ENCODE assay signal across 23 cellular contexts in genomic region chr2:84649487-84650142, GRCh38.
DNase-seq lines count a peak whose midpoint lies in the region; ATAC-seq and TF ChIP-seq lines count a peak whose summit lies in the region.
"Had no signal": no experiment of that assay in that cellular context is flagged by ENCODE, and none has a peak within 500 bp of the region (broad histone marks: within the 10 kb centered on the region; RNA-seq: fewer than 3 reads in every experiment).

No MANE protein-coding gene starts in this region.

- no peak for DNase-seq in heart left ventricle
- DNase-seq in right cardiac atrium, result no peak
- no peak for DNase-seq in T-helper 2 cell treated with Interferon-gamma antibody and Interleukin-4, amounts not matched to agents 5 μg/mL and 100 μg/mL, for 36 hours (ENCODE audit: low spot score)
- DNase-seq in central memory CD4-positive, alpha-beta T cell, result peak; percentile 10
- no peak for DNase-seq in stimulated activated naive CD8-positive, alpha-beta T cell treated with anti-CD3 and anti-CD28 coated beads, Interleukin-15, amount 100 ng/mL, for 72 hours
- no peak for DNase-seq in HUDEP-2 (lab: John Stamatoyannopoulos, UW; ENCODE audit: unreplicated experiment in 76 of 76)
- no peak for DNase-seq in HK-2 (ENCODE audit: unreplicated experiment)
- DNase-seq: activated CD4-positive, alpha-beta T cell treated with anti-CD3 and anti-CD28 coated beads, Interleukin-2, amount 50 U/mL, for 48 hours; cortex of kidney; DMS79; glutamatergic neuron; NCI-H1105; NCI-H2081; NCI-H510A; SJCRH30; small intestine; stimulated activated CD4-positive, alpha-beta T cell treated with anti-CD3 and anti-CD28 coated beads, Interleukin-2, amount 100 ng/mL, for 24 hours; T-helper 17 cell had no signal

- H3K27me3 Mint-ChIP-seq in T-helper 2 cell treated with Interferon-gamma antibody and Interleukin-4, amounts not matched to agents 5 μg/mL and 100 μg/mL, for 36 hours (ENCODE audit: low read depth), result no peaks in the 10 kb centered on the region
- no peaks in the 10 kb centered on the region for H3K27me3 Mint-ChIP-seq in stimulated activated naive CD8-positive, alpha-beta T cell treated with anti-CD3 and anti-CD28 coated beads, Interleukin-15, amount 100 ng/mL, for 72 hours
- H3K27me3 Mint-ChIP-seq: T-helper 17 cell had no signal

- H3K27ac ChIP-seq in heart left ventricle, result peak overlapping the region in 4 of 12 donors; percentile 2 to 58 (median 18)
- no peak overlapping the region for H3K27ac ChIP-seq in right cardiac atrium (ENCODE audit: low read length)
- H3K27ac ChIP-seq: breast epithelium, HL-60, SJCRH30, thoracic aorta, vagina had no signal

- WGBS in heart left ventricle, 4 donors, result 42 to 57% (median 51%) methylated on average over 2 of the region's 2 CpGs
- WGBS in right cardiac atrium, result 56% methylated on average over 2 of the region's 2 CpGs

- no peaks in the 10 kb centered on the region for H3K36me3 ChIP-seq in heart left ventricle
- H3K36me3 ChIP-seq: SJCRH30, thoracic aorta, vagina had no signal

- H3K9me3 ChIP-seq in heart left ventricle (no peaks in the 10 kb centered on the region), right cardiac atrium (ENCODE audit: control insufficient read depth, low read length) (no peaks in the 10 kb centered on the region)
- H3K9me3 ChIP-seq: SJCRH30, thoracic aorta, vagina had no signal

- peaks cover 5% of the 10 kb centered on the region for H3K9me3 Mint-ChIP-seq in T-helper 2 cell treated with Interferon-gamma antibody and Interleukin-4, amounts not matched to agents 5 μg/mL and 100 μg/mL, for 36 hours
- peaks cover 0 to 13% of the 10 kb centered on the region in 2 donors for H3K9me3 Mint-ChIP-seq in stimulated activated naive CD8-positive, alpha-beta T cell treated with anti-CD3 and anti-CD28 coated beads, Interleukin-15, amount 100 ng/mL, for 72 hours
- H3K9me3 Mint-ChIP-seq: stimulated activated effector memory CD8-positive, alpha-beta T cell treated with anti-CD3 and anti-CD28 coated beads, Interleukin-12 subunit alpha, Interleukin-12 subunit beta, amount 100 ng/mL, for 72 hours had no signal

- H3K4me1 Mint-ChIP-seq in T-helper 2 cell treated with Interferon-gamma antibody and Interleukin-4, amounts not matched to agents 5 μg/mL and 100 μg/mL, for 36 hours (ENCODE audit: low read depth), result peaks cover 61% of the 10 kb centered on the region
- H3K4me1 Mint-ChIP-seq in stimulated activated naive CD8-positive, alpha-beta T cell treated with anti-CD3 and anti-CD28 coated beads, Interleukin-15, amount 100 ng/mL, for 72 hours, result peaks cover 85% of the 10 kb centered on the region

- ATAC-seq in heart left ventricle, result peak; percentile 78 to 91 (median 82)
- ATAC-seq in right cardiac atrium, result no peak
- no peak for ATAC-seq in stimulated activated naive CD8-positive, alpha-beta T cell treated with anti-CD3 and anti-CD28 coated beads, Interleukin-15, amount 100 ng/mL, for 72 hours
- ATAC-seq: stimulated activated effector memory CD8-positive, alpha-beta T cell treated with anti-CD3 and anti-CD28 coated beads, Interleukin-12 subunit alpha, Interleukin-12 subunit beta, amount 100 ng/mL, for 72 hours; T-helper 17 cell had no signal

- no peak for TF ChIP-seq CTCF in heart left ventricle (IDR thresholded peaks at IDR 0.05)

- H3K4me3 ChIP-seq in heart left ventricle (no peak overlapping the region), right cardiac atrium (ENCODE audit: low read length) (no peak overlapping the region)
- H3K4me3 ChIP-seq: breast epithelium, SJCRH30, thoracic aorta, vagina had no signal

- no peaks in the 10 kb centered on the region for H3K36me3 Mint-ChIP-seq in T-helper 2 cell treated with Interferon-gamma antibody and Interleukin-4, amounts not matched to agents 5 μg/mL and 100 μg/mL, for 36 hours (ENCODE audit: low read depth)
- H3K36me3 Mint-ChIP-seq: stimulated activated effector memory CD8-positive, alpha-beta T cell treated with anti-CD3 and anti-CD28 coated beads, Interleukin-12 subunit alpha, Interleukin-12 subunit beta, amount 100 ng/mL, for 72 hours had no signal

- H3K27ac Mint-ChIP-seq in T-helper 2 cell treated with Interferon-gamma antibody and Interleukin-4, amounts not matched to agents 5 μg/mL and 100 μg/mL, for 36 hours, result peak overlapping the region; percentile 18
- H3K27ac Mint-ChIP-seq in stimulated activated naive CD8-positive, alpha-beta T cell treated with anti-CD3 and anti-CD28 coated beads, Interleukin-15, amount 100 ng/mL, for 72 hours, result peak overlapping the region; percentile 6 to 74
- H3K27ac Mint-ChIP-seq: stimulated activated effector memory CD8-positive, alpha-beta T cell treated with anti-CD3 and anti-CD28 coated beads, Interleukin-12 subunit alpha, Interleukin-12 subunit beta, amount 100 ng/mL, for 72 hours had no signal

- H3K27me3 ChIP-seq in heart left ventricle (no peaks in the 10 kb centered on the region), right cardiac atrium (ENCODE audit: control insufficient read depth, insufficient read depth) (no peaks in the 10 kb centered on the region)
- H3K27me3 ChIP-seq: breast epithelium, vagina had no signal

- TF ChIP-seq POLR2A in heart left ventricle (IDR thresholded peaks at IDR 0.05), result no peak

- intact Hi-C loops in heart left ventricle (cut with DNase I) (no loop called here), right cardiac atrium (cut with DNase I) (no loop called here)

- peak overlapping the region; percentile 13 for H3K4me3 Mint-ChIP-seq in T-helper 2 cell treated with Interferon-gamma antibody and Interleukin-4, amounts not matched to agents 5 μg/mL and 100 μg/mL, for 36 hours
- peak overlapping the region; percentile 45 to 73 for H3K4me3 Mint-ChIP-seq in stimulated activated naive CD8-positive, alpha-beta T cell treated with anti-CD3 and anti-CD28 coated beads, Interleukin-15, amount 100 ng/mL, for 72 hours
- H3K4me3 Mint-ChIP-seq: stimulated activated effector memory CD8-positive, alpha-beta T cell treated with anti-CD3 and anti-CD28 coated beads, Interleukin-12 subunit alpha, Interleukin-12 subunit beta, amount 100 ng/mL, for 72 hours; T-helper 17 cell had no signal

- H3K4me1 ChIP-seq in heart left ventricle (peaks cover 0 to 4% (median 0%) of the 10 kb centered on the region in 12 donors), right cardiac atrium (ENCODE audit: control insufficient read depth, insufficient read depth, low read length) (no peaks in the 10 kb centered on the region)
- H3K4me1 ChIP-seq: breast epithelium, SJCRH30, vagina had no signal

Comparison
In these comparisons a context has a peak if more than half of its experiments do, and no peak if none do; other contexts are left out.
1. ATAC-seq: peak in heart left ventricle (4 of 4); none in right cardiac atrium (0 of 2) and stimulated activated naive CD8-positive, alpha-beta T cell treated with anti-CD3 and anti-CD28 coated beads, Interleukin-15, amount 100 ng/mL, for 72 hours (single experiment).